In genomic region chr11:111112614-111113013, GRCh38 we compare ENCODE assay signal across 21 cellular contexts.
"Had no signal": no experiment of that assay in that cellular context is flagged by ENCODE, and none has a peak within 500 bp of the region (broad histone marks: within the 10 kb centered on the region; RNA-seq: fewer than 3 reads in every experiment).

No MANE protein-coding gene starts in this region.

- DNase-seq: IMR-90; Kasumi-1; MM.1S; NCI-H1092 treated with DMSO at 0.1 percent for 48 hours; NCI-H1436; NCI-H187; NCI-H2029; NCI-H2081 treated with DMSO at 0.1 percent for 48 hours; NCI-H2171; NCI-H226; NCI-H446 treated with DMSO at 0.1 percent for 48 hours; NCI-H510A treated with DMSO at 0.1 percent for 48 hours; NCI-H526 treated with DMSO at 0.1 percent for 48 hours; NCI-H748 treated with DMSO at 0.1 percent for 48 hours; NK-92 treated with Interleukin-12 subunit alpha and Interleukin-12 subunit beta, amount 100 ng/mL, for 24 hours; PC-3; SHP77; SK-N-SH; SW 1271 had no signal

- ATAC-seq: HepG2, Panc1, PC-3 had no signal
